1 cellular context compared by ENCODE assay signal in the genomic region with DNA sequence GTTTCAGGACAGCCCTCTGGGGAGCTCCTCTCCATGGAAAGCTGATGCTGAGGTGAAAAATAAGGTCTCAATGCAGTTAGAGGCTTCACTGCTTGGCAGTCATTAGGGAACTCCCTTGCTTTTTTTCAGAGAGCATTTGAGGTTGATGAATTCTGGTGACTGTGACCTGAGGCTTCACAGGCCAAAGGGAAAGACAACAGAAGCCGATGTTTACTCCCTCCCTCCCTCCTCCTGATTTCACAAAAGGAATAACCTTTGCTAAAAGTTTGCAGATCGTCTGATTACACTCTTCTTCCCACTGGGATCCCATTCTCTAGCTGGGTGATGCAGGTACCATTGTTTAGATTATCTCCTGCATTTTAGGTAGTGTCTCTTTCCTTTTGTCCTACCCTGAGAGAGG.
TF ChIP-seq lines count a peak whose summit lies in the region.

No MANE protein-coding gene starts in this region.

TF ChIP-seq in H1, 55 proteins besides CTCF, POLR2A, EP300 and RAD21:
- TF ChIP-seq ZNF274 (IDR thresholded peaks at IDR 0.05; ENCODE audit: borderline replicate concordance, extremely low read depth, low read length) (no peak), GABPA (IDR thresholded peaks at IDR 0.05; ENCODE audit: borderline replicate concordance, insufficient read depth, low read length) (no peak), ASH2L (IDR thresholded peaks at IDR 0.05; ENCODE audit: low read length) (no peak), CREB1 (IDR thresholded peaks at IDR 0.05) (no peak), CHD2 (IDR thresholded peaks at IDR 0.05; ENCODE audit: low read length) (no peak)
